28 cellular contexts compared by ENCODE assay signal in the genomic region with DNA sequence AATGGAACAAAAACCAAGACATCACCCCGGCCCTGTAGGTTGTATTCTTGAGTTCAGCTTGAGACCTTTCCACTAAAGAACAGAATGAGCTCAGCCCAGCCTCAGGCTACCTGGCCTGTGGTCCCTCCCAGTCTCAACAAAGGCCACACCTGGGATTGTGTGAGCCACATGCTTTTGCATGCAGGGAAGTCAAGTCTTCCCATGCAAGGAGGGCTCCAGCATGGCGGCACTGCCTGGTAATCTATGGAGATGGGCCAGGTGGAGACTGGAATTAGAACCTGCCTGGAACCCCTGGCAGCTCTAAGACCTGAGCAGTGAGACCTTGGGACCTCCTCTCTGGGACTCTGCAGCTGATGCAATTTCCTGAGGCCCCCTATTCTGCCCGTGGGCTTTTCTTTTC.
"Had no signal": no experiment of that assay in that cellular context is flagged by ENCODE, and none has a peak within 500 bp of the region (broad histone marks: within the 10 kb centered on the region; RNA-seq: fewer than 3 reads in every experiment).

No MANE protein-coding gene starts in this region.

- H3K27ac ChIP-seq: left lung, neural progenitor cell, neutrophil, ovary, skin epidermis, stomach, testis, thyroid gland, transverse colon, upper lobe of left lung, vagina had no signal

- H3K4me3 ChIP-seq: left lung, lung, neural progenitor cell, ovary, skin epidermis, stomach, testis, thyroid gland, transverse colon, upper lobe of left lung, vagina had no signal

- DNase-seq: hypothalamus; immature natural killer cell; kidney; left colon; left lung; mesendoderm; naive B cell; natural killer cell; nephron progenitor cell; occipital lobe; ovary; right cardiac atrium; stimulated activated CD4-positive, alpha-beta T cell treated with anti-CD3 and anti-CD28 coated beads, Interleukin-12 subunit alpha, Interleukin-12 subunit beta, amount 100 ng/mL, for 4 hours; stimulated activated CD4-positive, alpha-beta T cell treated with anti-CD3 and anti-CD28 coated beads, Interleukin-15, amount 100 ng/mL, for 24 hours; stimulated activated CD4-positive, alpha-beta T cell treated with anti-CD3 and anti-CD28 coated beads, Interleukin-2, amount 100 ng/mL, for 24 hours; stimulated activated CD4-positive, alpha-beta T cell treated with anti-CD3 and anti-CD28 coated beads, Interleukin-4, amount 100 ng/mL, for 1 hour; stimulated activated naive B cell treated with anti-CD40 and anti-IgM and Interleukin-4, amounts not matched to agents 10 μg/mL and 1 μg/mL and 100 μg/mL, for 72 hours; stimulated activated naive CD8-positive, alpha-beta T cell treated with anti-CD3 and anti-CD28 coated beads, Interleukin-15, Interleukin-2, amounts not matched to agents 100 U/mL and 50 U/mL, for 24 hours; stomach; testis; transverse colon had no signal
